Comparison of ENCODE assay signal across 18 cellular contexts in genomic region chr10:35492387-35493195, GRCh38.
DNase-seq lines count a peak whose midpoint lies in the region; ATAC-seq and TF ChIP-seq lines count a peak whose summit lies in the region.
"Had no signal": no experiment of that assay in that cellular context is flagged by ENCODE, and none has a peak within 500 bp of the region (broad histone marks: within the 10 kb centered on the region; RNA-seq: fewer than 3 reads in every experiment).

No MANE protein-coding gene starts in this region.

- H3K4me2 ChIP-seq in GM23338, result peak overlapping the region; percentile 62

- DNase-seq in GM23338 (ENCODE audit: low spot score), result peak; percentile 48
- peak; percentile 30 for DNase-seq in NCI-H226
- DNase-seq in central memory CD8-positive, alpha-beta T cell (ENCODE audit: low spot score in 2 of 2), result no peak
- no peak for DNase-seq in omental fat pad (ENCODE audit: low spot score)
- DNase-seq in NCI-H446 (lab: John Stamatoyannopoulos, UW), result no peak
- DNase-seq: AML-193; dermis blood vessel endothelial cell; DMS 273 treated with DMSO at 0.1 percent for 48 hours; HCEC 1CT; NCI-H1930; NCI-H748 treated with DMSO at 0.1 percent for 48 hours; stimulated activated CD4-positive, alpha-beta T cell treated with anti-CD3 and anti-CD28 coated beads, Interleukin-4, amount 100 ng/mL, for 24 hours; stimulated activated CD8-positive, alpha-beta memory T cell treated with anti-CD3 and anti-CD28 coated beads, Interleukin-4, amount 100 ng/mL, for 48 hours had no signal

- H3K27me3 Mint-ChIP-seq in GM23338 (ENCODE audit: insufficient read depth, low read depth, poor library complexity), result peaks cover 3% of the 10 kb centered on the region
- H3K27me3 Mint-ChIP-seq in central memory CD8-positive, alpha-beta T cell, result no peaks in the 10 kb centered on the region

- no peak overlapping the region for H2AFZ ChIP-seq in GM23338

- no peak overlapping the region for H3K4me3 ChIP-seq in GM23338
- H3K4me3 ChIP-seq: thoracic aorta had no signal

- peaks cover 26% of the 10 kb centered on the region for H3K4me1 ChIP-seq in GM23338 (ENCODE audit: insufficient read depth)

- no peaks in the 10 kb centered on the region for H3K9me3 Mint-ChIP-seq in GM23338
- no peaks in the 10 kb centered on the region for H3K9me3 Mint-ChIP-seq in central memory CD8-positive, alpha-beta T cell

- H3K4me3 Mint-ChIP-seq in GM23338, result no peak overlapping the region
- no peak overlapping the region for H3K4me3 Mint-ChIP-seq in central memory CD8-positive, alpha-beta T cell

- peak overlapping the region; percentile 45; the same call in 1 of the 2 replicates for H3K27ac ChIP-seq in GM23338 (ENCODE audit: low read depth)
- H3K27ac ChIP-seq: thoracic aorta had no signal

- H3K27ac Mint-ChIP-seq in GM23338, result peak overlapping the region; percentile 42
- peak overlapping the region; percentile 79 for H3K27ac Mint-ChIP-seq in central memory CD8-positive, alpha-beta T cell (ENCODE audit: low read depth)

- no peaks in the 10 kb centered on the region for H3F3A ChIP-seq in GM23338 (replicated peaks; ENCODE audit: low read depth)

- peaks cover 40% of the 10 kb centered on the region for H3K4me1 Mint-ChIP-seq in GM23338
- H3K4me1 Mint-ChIP-seq in central memory CD8-positive, alpha-beta T cell, result peaks cover 41% of the 10 kb centered on the region

- no peaks in the 10 kb centered on the region for H3K27me3 ChIP-seq in GM23338 (ENCODE audit: insufficient read depth)

- H4K20me1 ChIP-seq in GM23338 (replicated peaks; ENCODE audit: insufficient read depth), result no peaks in the 10 kb centered on the region; the same call in 1 of the 2 replicates

- peaks cover 24% of the 10 kb centered on the region for H3K79me2 ChIP-seq in GM23338 (replicated peaks; ENCODE audit: insufficient read depth)

- ATAC-seq in GM23338 (peak; percentile 91), omental fat pad (ENCODE audit: low FRiP score) (peak; percentile 70), HG03460 (IDR thresholded peaks at IDR 0.05; ENCODE audit: unreplicated experiment) (no peak), GM21717 (IDR thresholded peaks at IDR 0.05; ENCODE audit: unreplicated experiment) (no peak)
- ATAC-seq in central memory CD8-positive, alpha-beta T cell (replicated peaks; ENCODE audit: extremely low read depth, poor library complexity, severe bottlenecking), result no peak
- ATAC-seq: activated CD4-positive, CD25-positive, alpha-beta regulatory T cell treated with anti-CD3 and anti-CD28 coated beads, Interleukin-2, amount 50 U/mL, for 24 hours; Right ventricle myocardium inferior had no signal

- H3K36me3 Mint-ChIP-seq in GM23338 (ENCODE audit: low read depth), result peaks cover 3% of the 10 kb centered on the region; the same call in 1 of the 3 replicates
- H3K36me3 Mint-ChIP-seq in central memory CD8-positive, alpha-beta T cell (ENCODE audit: insufficient read depth), result peaks cover 7% of the 10 kb centered on the region

- H3K36me3 ChIP-seq in GM23338 (ENCODE audit: insufficient read depth), result no peaks in the 10 kb centered on the region

- no peak for TF ChIP-seq CTCF in GM23338 (conservative IDR thresholded peaks at IDR 0.05; ENCODE audit: low read depth in 2 of 2)
- TF ChIP-seq CTCF in omental fat pad (IDR thresholded peaks at IDR 0.05), result no peak

- H3K9me2 ChIP-seq in GM23338 (ENCODE audit: insufficient read depth), result no peaks in the 10 kb centered on the region

TF ChIP-seq in GM23338, 12 proteins besides CTCF, POLR2A, EP300 and RAD21:
- TF ChIP-seq POLR2AphosphoS5 (IDR thresholded peaks at IDR 0.05; ENCODE audit: low read depth) (no peak), CREB1 (CRISPR knock-in tag; IDR thresholded peaks at IDR 0.05; ENCODE audit: low read depth) (no peak), ZNF462 (CRISPR knock-in tag; IDR thresholded peaks at IDR 0.05) (no peak), ZNF331 (CRISPR knock-in tag; IDR thresholded peaks at IDR 0.05; ENCODE audit: low read depth) (no peak)

Comparison
In these comparisons a context has a peak if more than half of its experiments do, and no peak if none do; other contexts are left out.
1. ATAC-seq: peak in GM23338 (single experiment) and omental fat pad (single experiment); none in central memory CD8-positive, alpha-beta T cell (single experiment), HG03460 (single experiment) and GM21717 (single experiment).
2. DNase-seq: peak in GM23338 (single experiment) and NCI-H226 (single experiment); none in central memory CD8-positive, alpha-beta T cell (0 of 2), omental fat pad (single experiment) and NCI-H446 (0 of 2).